Comparison of ENCODE assay signal across 25 cellular contexts in genomic region chr10:66805610-66806009, GRCh38.
"Had no signal": no experiment of that assay in that cellular context is flagged by ENCODE, and none has a peak within 500 bp of the region (broad histone marks: within the 10 kb centered on the region; RNA-seq: fewer than 3 reads in every experiment).

No MANE protein-coding gene starts in this region.

- H3K9me3 Mint-ChIP-seq: nephron had no signal

- H3K27me3 ChIP-seq: gastrocnemius medialis, left lung, neural progenitor cell, sigmoid colon, stomach, thyroid gland, vagina had no signal

- H3K4me3 Mint-ChIP-seq: naive thymus-derived CD4-positive, alpha-beta T cell; nephron; neural progenitor cell had no signal

- ATAC-seq: gastrocnemius medialis; left lung; naive thymus-derived CD4-positive, alpha-beta T cell; right cardiac atrium had no signal

- H3K27ac Mint-ChIP-seq: naive thymus-derived CD4-positive, alpha-beta T cell; nephron; neural progenitor cell had no signal

- H3K36me3 Mint-ChIP-seq: naive thymus-derived CD4-positive, alpha-beta T cell; neural progenitor cell had no signal

- H3K4me3 ChIP-seq: coronary artery, gastrocnemius medialis, left lung, neural progenitor cell, psoas muscle, sigmoid colon, stomach, thyroid gland, vagina had no signal

- H3K9ac ChIP-seq: neural progenitor cell had no signal

- H3K36me3 ChIP-seq: gastrocnemius medialis, left lung, neural progenitor cell, sigmoid colon, stomach, thyroid gland, vagina had no signal

- H3K4me1 ChIP-seq: gastrocnemius medialis, left lung, neural progenitor cell, sigmoid colon, thyroid gland, vagina had no signal

- H3K4me1 Mint-ChIP-seq: naive thymus-derived CD4-positive, alpha-beta T cell; nephron; neural progenitor cell had no signal

- H3K9me3 ChIP-seq: gastrocnemius medialis, left lung, psoas muscle, sigmoid colon, stomach, thyroid gland, vagina had no signal

- DNase-seq: dermis blood vessel endothelial cell; effector memory CD4-positive, alpha-beta T cell; gastrocnemius medialis; head of caudate nucleus; kidney; left lung; mesendoderm; midbrain; naive thymus-derived CD4-positive, alpha-beta T cell; posterior cingulate gyrus; psoas muscle; right cardiac atrium; sigmoid colon; stimulated activated CD4-positive, alpha-beta T cell treated with anti-CD3 and anti-CD28 coated beads, Interleukin-12 subunit alpha, Interleukin-12 subunit beta, amount 100 ng/mL, for 4 hours; stimulated activated CD4-positive, alpha-beta T cell treated with anti-CD3 and anti-CD28 coated beads, Interleukin-1b, Interleukin-23, amount 100 ng/mL, for 48 hours; stimulated activated CD4-positive, alpha-beta T cell treated with anti-CD3 and anti-CD28 coated beads, Interleukin-4, amount 100 ng/mL, for 1 hour; stimulated activated CD8-positive, alpha-beta memory T cell treated with anti-CD3 and anti-CD28 coated beads, Interleukin-4, amount 100 ng/mL, for 48 hours; stimulated activated naive CD4-positive, alpha-beta T cell; stomach; thyroid gland; trophoblast cell had no signal
